In genomic region chr5:72584466-72584865, GRCh38 we compare ENCODE assay signal across 12 cellular contexts.
DNase-seq lines count a peak whose midpoint lies in the region; ATAC-seq and TF ChIP-seq lines count a peak whose summit lies in the region.
"Had no signal": no experiment of that assay in that cellular context is flagged by ENCODE, and none has a peak within 500 bp of the region (broad histone marks: within the 10 kb centered on the region; RNA-seq: fewer than 3 reads in every experiment).

No MANE protein-coding gene starts in this region.

- H3K27ac ChIP-seq in psoas muscle: no peak overlapping the region

- no peak overlapping the region for H3K4me3 ChIP-seq in psoas muscle
- H3K4me3 ChIP-seq: lung had no signal

- H3K27me3 ChIP-seq in psoas muscle (ENCODE audit: insufficient read depth in 3 of 3, low read length in 2 of 3): no peaks in the 10 kb centered on the region

- no peaks in the 10 kb centered on the region for H3K9me3 ChIP-seq in psoas muscle

- ATAC-seq in GM21576 (IDR thresholded peaks at IDR 0.05; ENCODE audit: unreplicated experiment) (peak; percentile 53), psoas muscle (peak in 3 of 4 donors; percentile 5 to 42 (median 30)), HG03565 (IDR thresholded peaks at IDR 0.05; ENCODE audit: unreplicated experiment) (no peak), HG03139 (IDR thresholded peaks at IDR 0.05; ENCODE audit: unreplicated experiment) (no peak)
- ATAC-seq: stimulated activated naive CD8-positive, alpha-beta T cell treated with anti-CD3 and anti-CD28 coated beads, Interleukin-15, Interleukin-2, amounts not matched to agents 100 U/mL and 50 U/mL, for 24 hours had no signal

- intact Hi-C loops in psoas muscle (cut with DNase I): no loop called here

- no peaks in the 10 kb centered on the region for H3K4me1 ChIP-seq in psoas muscle

- peak; percentile 16 for TF ChIP-seq CTCF in GM12873 (IDR thresholded peaks at IDR 0.05; ENCODE audit: insufficient read depth, low read depth, low read length, missing control alignments)
- TF ChIP-seq CTCF in psoas muscle (IDR thresholded peaks at IDR 0.05): no peak

- DNase-seq in OCI-M1 (lab: John Stamatoyannopoulos, UW) (peak; percentile 9), psoas muscle (no peak), NCI-H1930 (lab: John Stamatoyannopoulos, UW) (no peak), cerebellar cortex (ENCODE audit: low spot score) (no peak)
- DNase-seq: H7; small intestine; stimulated activated naive CD8-positive, alpha-beta T cell treated with anti-CD3 and anti-CD28 coated beads, Interleukin-15, Interleukin-2, amounts not matched to agents 100 U/mL and 50 U/mL, for 24 hours had no signal

- no peaks in the 10 kb centered on the region for H3K36me3 ChIP-seq in psoas muscle (ENCODE audit: insufficient read depth in 1 of 2, low read depth in 1 of 2)

- 51 to 58% (median 54%) methylated on average over 3 of the region's 3 CpGs for WGBS in psoas muscle, 3 donors

Comparison
In these comparisons a context has a peak if more than half of its experiments do, and no peak if none do; other contexts are left out.
1. ATAC-seq: peak in GM21576 (single experiment) and psoas muscle (3 of 4); none in HG03565 (single experiment) and HG03139 (single experiment).